In the genomic region with DNA sequence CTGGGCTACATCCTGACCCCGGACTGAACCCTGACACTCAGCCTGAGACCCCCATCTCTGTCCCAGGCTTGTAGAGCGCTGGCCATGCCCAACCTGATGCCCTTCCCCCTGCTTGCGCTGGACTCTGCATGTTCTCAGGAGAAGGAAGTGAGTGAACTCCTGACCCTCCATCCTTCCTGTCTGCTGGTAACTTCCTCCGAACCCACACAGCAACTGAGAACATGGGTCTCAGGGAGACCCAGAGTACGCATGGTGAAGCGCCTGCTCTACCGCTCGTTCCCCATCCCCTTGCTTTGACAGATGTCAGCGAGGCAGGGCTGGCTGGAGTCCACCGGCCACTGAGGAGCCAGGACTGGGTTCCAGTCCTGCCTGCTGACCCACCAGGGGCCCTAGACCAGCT, we compare ENCODE assay signal across 9 cellular contexts. TPM values are rescaled to one million over a fixed set of nuclear protein-coding genes. Genes with fewer than 3 reads are reported as not detected.
DNase-seq lines count a peak whose midpoint lies in the region; ATAC-seq and TF ChIP-seq lines count a peak whose summit lies in the region.
"Had no signal": no experiment of that assay in that cellular context is flagged by ENCODE, and none has a peak within 500 bp of the region (broad histone marks: within the 10 kb centered on the region; RNA-seq: fewer than 3 reads in every experiment).

No MANE protein-coding gene starts in this region.

- no peak for TF ChIP-seq CTCF in left lung (IDR thresholded peaks at IDR 0.05)
- TF ChIP-seq CTCF in thoracic aorta (IDR thresholded peaks at IDR 0.05), result no peak

- H3K4me3 ChIP-seq in left lung, result no peak overlapping the region
- H3K4me3 ChIP-seq in thoracic aorta, result peak overlapping the region; percentile 22
- H3K4me3 ChIP-seq: SJSA1 had no signal

- H3K27ac ChIP-seq in left lung, result peak overlapping the region; percentile 41 to 93
- H3K27ac ChIP-seq in thoracic aorta, result peak overlapping the region in 1 of 2 donors; percentile 35
- H3K27ac ChIP-seq: SJSA1 had no signal

- H3K4me1 Mint-ChIP-seq in activated T-cell treated with anti-CD3 and anti-CD28 coated beads, Interleukin-2, amount 50 U/mL, for 24 hours (ENCODE audit: low read depth), result peaks cover 44% of the 10 kb centered on the region
- H3K4me1 Mint-ChIP-seq in activated T-helper 2 cell treated with anti-CD3 and anti-CD28 coated beads, Interferon-gamma antibody, Interleukin-2, Interleukin-4, amounts not matched to agents 10 μg/mL and 5 μg/mL and 100 μg/mL, durations not matched to agents 14 hours and 24 hours and 36 hours (ENCODE audit: low read depth), result peaks cover 22% of the 10 kb centered on the region

- peaks cover 27% of the 10 kb centered on the region for H3K36me3 Mint-ChIP-seq in activated T-cell treated with anti-CD3 and anti-CD28 coated beads, Interleukin-2, amount 50 U/mL, for 24 hours (ENCODE audit: low read depth)
- no peaks in the 10 kb centered on the region for H3K36me3 Mint-ChIP-seq in activated T-helper 2 cell treated with anti-CD3 and anti-CD28 coated beads, Interferon-gamma antibody, Interleukin-2, Interleukin-4, amounts not matched to agents 10 μg/mL and 5 μg/mL and 100 μg/mL, durations not matched to agents 14 hours and 24 hours and 36 hours (ENCODE audit: low read depth)

- H3K4me3 Mint-ChIP-seq in activated T-cell treated with anti-CD3 and anti-CD28 coated beads, Interleukin-2, amount 50 U/mL, for 24 hours, result peak overlapping the region; percentile 28
- H3K4me3 Mint-ChIP-seq in activated T-helper 2 cell treated with anti-CD3 and anti-CD28 coated beads, Interferon-gamma antibody, Interleukin-2, Interleukin-4, amounts not matched to agents 10 μg/mL and 5 μg/mL and 100 μg/mL, durations not matched to agents 14 hours and 24 hours and 36 hours (ENCODE audit: low read depth), result no peak overlapping the region

- H3K4me1 ChIP-seq in left lung (peaks cover 11 to 66% of the 10 kb centered on the region in 2 donors), thoracic aorta (ENCODE audit: control insufficient read depth in 1 of 2, low read depth in 2 of 2) (peaks cover 19 to 39% of the 10 kb centered on the region in 2 donors)

- peak overlapping the region; percentile 82 for H3K27ac Mint-ChIP-seq in activated T-cell treated with anti-CD3 and anti-CD28 coated beads, Interleukin-2, amount 50 U/mL, for 24 hours
- peak overlapping the region; percentile 64 for H3K27ac Mint-ChIP-seq in activated T-helper 2 cell treated with anti-CD3 and anti-CD28 coated beads, Interferon-gamma antibody, Interleukin-2, Interleukin-4, amounts not matched to agents 10 μg/mL and 5 μg/mL and 100 μg/mL, durations not matched to agents 14 hours and 24 hours and 36 hours

- no peak for DNase-seq in activated T-cell treated with anti-CD3 and anti-CD28 coated beads, Interleukin-2, amount 50 U/mL, for 24 hours
- DNase-seq in activated T-cell treated with anti-CD3 and anti-CD28 coated beads, Interleukin-2, amount 50 U/mL, for 48 hours, result no peak
- no peak for DNase-seq in activated T-helper 2 cell treated with anti-CD3 and anti-CD28 coated beads, Interferon-gamma antibody, Interleukin-2, Interleukin-4, amounts not matched to agents 10 μg/mL and 5 μg/mL and 100 μg/mL, durations not matched to agents 14 hours and 24 hours and 36 hours (ENCODE audit: low spot score)
- DNase-seq in left lung (peak in 1 of 2 donors; percentile 71), thoracic aorta (ENCODE audit: low spot score) (no peak), ecto neural progenitor cell (ENCODE audit: low spot score) (no peak), NCI-H748 (lab: John Stamatoyannopoulos, UW; ENCODE audit: unreplicated experiment) (no peak)

- intact Hi-C loops in activated T-helper 2 cell treated with anti-CD3 and anti-CD28 coated beads, Interferon-gamma antibody, Interleukin-2, Interleukin-4, amounts not matched to agents 10 μg/mL and 5 μg/mL and 100 μg/mL, durations not matched to agents 14 hours and 24 hours and 36 hours (cut with micrococcal nuclease), result no loop called here
- intact Hi-C loops in left lung (cut with DNase I), result no loop called here

- H3K27me3 Mint-ChIP-seq in activated T-cell treated with anti-CD3 and anti-CD28 coated beads, Interleukin-2, amount 50 U/mL, for 24 hours, result no peaks in the 10 kb centered on the region
- H3K27me3 Mint-ChIP-seq in activated T-helper 2 cell treated with anti-CD3 and anti-CD28 coated beads, Interferon-gamma antibody, Interleukin-2, Interleukin-4, amounts not matched to agents 10 μg/mL and 5 μg/mL and 100 μg/mL, durations not matched to agents 14 hours and 24 hours and 36 hours (ENCODE audit: low read depth), result peaks cover 6% of the 10 kb centered on the region

- no peaks in the 10 kb centered on the region for H3K27me3 ChIP-seq in left lung
- no peaks in the 10 kb centered on the region for H3K27me3 ChIP-seq in thoracic aorta (replicated peaks; ENCODE audit: insufficient read depth)
- H3K27me3 ChIP-seq: SJSA1 had no signal

- H3K36me3 ChIP-seq in left lung (peaks cover 0 to 37% of the 10 kb centered on the region in 2 donors), thoracic aorta (no peaks in the 10 kb centered on the region)

- ATAC-seq in left lung, result peak; percentile 46
- ATAC-seq in thoracic aorta (ENCODE audit: insufficient number of reproducible peaks, low FRiP score, low read depth), result no peak
- ATAC-seq in GM19023 (IDR thresholded peaks at IDR 0.05; ENCODE audit: unreplicated experiment), result no peak

- H3K9me3 Mint-ChIP-seq in activated T-cell treated with anti-CD3 and anti-CD28 coated beads, Interleukin-2, amount 50 U/mL, for 24 hours, result no peaks in the 10 kb centered on the region
- no peaks in the 10 kb centered on the region for H3K9me3 Mint-ChIP-seq in activated T-helper 2 cell treated with anti-CD3 and anti-CD28 coated beads, Interferon-gamma antibody, Interleukin-2, Interleukin-4, amounts not matched to agents 10 μg/mL and 5 μg/mL and 100 μg/mL, durations not matched to agents 14 hours and 24 hours and 36 hours

- no peaks in the 10 kb centered on the region for H3K9me3 ChIP-seq in left lung
- no peaks in the 10 kb centered on the region for H3K9me3 ChIP-seq in thoracic aorta
- H3K9me3 ChIP-seq: SJSA1 had no signal

RNA-seq across cellular contexts. Expression of a gene that starts 6.1 kb away (rescaled TPM):
- 6.5 and 6.6 TPM in 2 replicates for total RNA-seq in activated T-helper 2 cell treated with anti-CD3 and anti-CD28 coated beads, Interferon-gamma antibody, Interleukin-2, Interleukin-4, amounts not matched to agents 10 μg/mL and 5 μg/mL and 100 μg/mL, durations not matched to agents 14 hours and 24 hours and 36 hours
- total RNA-seq in left lung, result 10 to 100 TPM in 1 of 2 donors, 1 to 10 TPM in 1; 3.9 to 13.4 TPM
- total RNA-seq in thoracic aorta, result 1 to 10 TPM; 1.8 to 4.7 TPM

RNA-seq across cellular contexts. Expression of a gene that starts 29.5 kb away (rescaled TPM):
- total RNA-seq in activated T-helper 2 cell treated with anti-CD3 and anti-CD28 coated beads, Interferon-gamma antibody, Interleukin-2, Interleukin-4, amounts not matched to agents 10 μg/mL and 5 μg/mL and 100 μg/mL, durations not matched to agents 14 hours and 24 hours and 36 hours, result 4.0 and 4.1 TPM in 2 replicates
- total RNA-seq in left lung (10 to 100 TPM in 1 of 2 donors, 1 to 10 TPM in 1; 3.9 to 12.1 TPM), thoracic aorta (1 to 10 TPM in 1 of 2 donors, under 1 TPM in 1; 0.63 to 7.3 TPM)

RNA-seq across cellular contexts. Expression of a gene that starts 40.7 kb away (rescaled TPM):
- 49.2 and 57.2 TPM in 2 replicates for total RNA-seq in activated T-helper 2 cell treated with anti-CD3 and anti-CD28 coated beads, Interferon-gamma antibody, Interleukin-2, Interleukin-4, amounts not matched to agents 10 μg/mL and 5 μg/mL and 100 μg/mL, durations not matched to agents 14 hours and 24 hours and 36 hours
- total RNA-seq in left lung (10 to 100 TPM; 30.6 to 31.8 TPM), thoracic aorta (10 to 100 TPM; 28.8 to 47.8 TPM)
